ENCODE assay signal across 13 cellular contexts in genomic region chr2:105644174-105644980, GRCh38.
DNase-seq lines count a peak whose midpoint lies in the region; ATAC-seq, FAIRE-seq and TF ChIP-seq lines count a peak whose summit lies in the region.
"Had no signal": no experiment of that assay in that cellular context is flagged by ENCODE, and none has a peak within 500 bp of the region (broad histone marks: within the 10 kb centered on the region; RNA-seq: fewer than 3 reads in every experiment).

No MANE protein-coding gene starts in this region.

- H3K4me1 Mint-ChIP-seq in activated naive CD4-positive, alpha-beta T cell treated with anti-CD3 and anti-CD28 coated beads, Interleukin-2, amount 50 U/mL, for 24 hours = no peaks in the 10 kb centered on the region
- H3K4me1 Mint-ChIP-seq in activated naive CD4-positive, alpha-beta T cell treated with anti-CD3 and anti-CD28 coated beads for 36 hours (ENCODE audit: low read depth) = no peaks in the 10 kb centered on the region

- no peaks in the 10 kb centered on the region for H3K9me2 ChIP-seq in OCI-LY7 (ENCODE audit: insufficient read depth, low read length)

- WGBS in small intestine, 3 donors = 60 to 75% (median 64%) methylated on average over 18 of the region's 18 CpGs

- no peaks in the 10 kb centered on the region for H3K36me3 Mint-ChIP-seq in activated naive CD4-positive, alpha-beta T cell treated with anti-CD3 and anti-CD28 coated beads, Interleukin-2, amount 50 U/mL, for 24 hours
- H3K36me3 Mint-ChIP-seq in activated naive CD4-positive, alpha-beta T cell treated with anti-CD3 and anti-CD28 coated beads for 36 hours (ENCODE audit: low read depth) = no peaks in the 10 kb centered on the region

- H3K4me3 Mint-ChIP-seq in activated naive CD4-positive, alpha-beta T cell treated with anti-CD3 and anti-CD28 coated beads, Interleukin-2, amount 50 U/mL, for 24 hours = no peak overlapping the region
- no peak overlapping the region for H3K4me3 Mint-ChIP-seq in activated naive CD4-positive, alpha-beta T cell treated with anti-CD3 and anti-CD28 coated beads for 36 hours

- H3K9ac ChIP-seq in colonic mucosa (ENCODE audit: low read depth in 2 of 2, low read length in 2 of 2) (peak overlapping the region in 1 of 2 donors; percentile 27), mucosa of stomach (ENCODE audit: low read length) (peak overlapping the region; percentile 29)

- no TSS peak for BruUV-seq in OCI-LY7 (replicated peaks; lab: Mats Ljungman, UMichigan)

- H3K9me3 ChIP-seq in colonic mucosa (no peaks in the 10 kb centered on the region), mucosa of stomach (ENCODE audit: control insufficient read depth, low read length) (no peaks in the 10 kb centered on the region), OCI-LY7 (ENCODE audit: low read length) (no peaks in the 10 kb centered on the region), small intestine (ENCODE audit: control insufficient read depth, low read depth) (no peaks in the 10 kb centered on the region)
- H3K9me3 ChIP-seq: left lung, Peyer's patch had no signal

- H3K4me3 ChIP-seq in colonic mucosa (no peak overlapping the region), mucosa of stomach (ENCODE audit: low read length) (no peak overlapping the region), OCI-LY7 (ENCODE audit: low read depth, low read length, poor library complexity, severe bottlenecking) (no peak overlapping the region), small intestine (ENCODE audit: low read depth in 1 of 2, low read length in 2 of 2) (no peak overlapping the region)
- H3K4me3 ChIP-seq: left lung, Peyer's patch had no signal

- no peak overlapping the region for H3K4me2 ChIP-seq in OCI-LY7 (ENCODE audit: low read length)

- POLR2A ChIA-PET in OCI-LY7 (lab: Charles Lee) = no interaction called here

- CTCF ChIA-PET in activated naive CD4-positive, alpha-beta T cell treated with anti-CD3 and anti-CD28 coated beads for 36 hours (lab: Charles Lee) = no interaction called here
- CTCF ChIA-PET in OCI-LY7 (lab: Charles Lee; ENCODE audit: unreplicated experiment) = no interaction called here

- no peaks in the 10 kb centered on the region for H3K4me1 ChIP-seq in colonic mucosa
- peaks cover 9% of the 10 kb centered on the region for H3K4me1 ChIP-seq in mucosa of stomach (ENCODE audit: control insufficient read depth, insufficient read depth, low read length)
- H3K4me1 ChIP-seq in OCI-LY7 (ENCODE audit: insufficient read depth, low read length, poor library complexity, severe bottlenecking) = no peaks in the 10 kb centered on the region
- peaks cover 2 to 3% of the 10 kb centered on the region in 2 donors for H3K4me1 ChIP-seq in small intestine (ENCODE audit: control insufficient read depth in 2 of 2, insufficient read depth in 1 of 2, low read depth in 1 of 2, low read length in 1 of 2)
- H3K4me1 ChIP-seq: left lung, Peyer's patch had no signal

- peak overlapping the region; percentile 39 for H3K27ac Mint-ChIP-seq in activated naive CD4-positive, alpha-beta T cell treated with anti-CD3 and anti-CD28 coated beads, Interleukin-2, amount 50 U/mL, for 24 hours
- no peak overlapping the region for H3K27ac Mint-ChIP-seq in activated naive CD4-positive, alpha-beta T cell treated with anti-CD3 and anti-CD28 coated beads for 36 hours

- no peak for ATAC-seq in GM18867 (IDR thresholded peaks at IDR 0.05; ENCODE audit: unreplicated experiment)
- ATAC-seq: left lung had no signal

- H3K27ac ChIP-seq in colonic mucosa (peak overlapping the region; percentile 16), OCI-LY7 (ENCODE audit: low read depth, low read length, poor library complexity, severe bottlenecking) (no peak overlapping the region), small intestine (ENCODE audit: low read depth in 1 of 2, low read length in 1 of 2) (peak overlapping the region in 1 of 2 donors; percentile 33)
- H3K27ac ChIP-seq: left lung, Peyer's patch had no signal

- H4K20me1 ChIP-seq in OCI-LY7 (ENCODE audit: insufficient read depth, low read length) = no peaks in the 10 kb centered on the region

- no peaks in the 10 kb centered on the region for H3K27me3 Mint-ChIP-seq in activated naive CD4-positive, alpha-beta T cell treated with anti-CD3 and anti-CD28 coated beads, Interleukin-2, amount 50 U/mL, for 24 hours
- H3K27me3 Mint-ChIP-seq in activated naive CD4-positive, alpha-beta T cell treated with anti-CD3 and anti-CD28 coated beads for 36 hours (ENCODE audit: low read depth) = no peaks in the 10 kb centered on the region

- H3K79me2 ChIP-seq in OCI-LY7 (ENCODE audit: insufficient read depth, low read depth, low read length) = no peaks in the 10 kb centered on the region

- intact Hi-C loops in activated naive CD4-positive, alpha-beta T cell treated with anti-CD3 and anti-CD28 coated beads for 36 hours (cut with micrococcal nuclease) = no loop called here
- intact Hi-C loops in colonic mucosa (cut with DNase I) (no loop called here), OCI-LY7 (cut with micrococcal nuclease; ENCODE audit: unreplicated experiment) (no loop called here)

- TF ChIP-seq CTCF in colonic mucosa (IDR thresholded peaks at IDR 0.05) (no peak), OCI-LY7 (conservative IDR thresholded peaks at IDR 0.05; ENCODE audit: low read length) (no peak)

- no peaks in the 10 kb centered on the region for H3K9me3 Mint-ChIP-seq in activated naive CD4-positive, alpha-beta T cell treated with anti-CD3 and anti-CD28 coated beads, Interleukin-2, amount 50 U/mL, for 24 hours
- H3K9me3 Mint-ChIP-seq in activated naive CD4-positive, alpha-beta T cell treated with anti-CD3 and anti-CD28 coated beads for 36 hours = peaks cover 3% of the 10 kb centered on the region

- H3K27me3 ChIP-seq in colonic mucosa (no peaks in the 10 kb centered on the region), mucosa of stomach (ENCODE audit: control insufficient read depth, insufficient read depth, low read length) (no peaks in the 10 kb centered on the region), small intestine (ENCODE audit: control insufficient read depth in 2 of 2, insufficient read depth in 2 of 2, low read length in 2 of 2) (peaks cover 0 to 2% of the 10 kb centered on the region in 2 donors)
- H3K27me3 ChIP-seq: Peyer's patch had no signal

- FAIRE-seq in small intestine (lab: Jason Lieb, UNC) = no peak
- FAIRE-seq: A204.1 had no signal

- DNase-seq in activated naive CD4-positive, alpha-beta T cell treated with anti-CD3 and anti-CD28 coated beads for 36 hours = no peak
- DNase-seq in colonic mucosa (no peak), NCI-H510A (lab: John Stamatoyannopoulos, UW) (no peak), OCI-LY7 (ENCODE audit: low spot score) (no peak), small intestine (no peak)
- DNase-seq: aorta, KBM-7, left lung, Peyer's patch had no signal

- no peak overlapping the region for H2AFZ ChIP-seq in OCI-LY7 (ENCODE audit: low read length)

- H3K36me3 ChIP-seq in colonic mucosa (no peaks in the 10 kb centered on the region), mucosa of stomach (ENCODE audit: control insufficient read depth, insufficient read depth, low read length) (no peaks in the 10 kb centered on the region), OCI-LY7 (ENCODE audit: insufficient read depth, low read length) (no peaks in the 10 kb centered on the region), small intestine (ENCODE audit: control insufficient read depth in 2 of 2, insufficient read depth in 2 of 2, low read length in 2 of 2) (no peaks in the 10 kb centered on the region)
- H3K36me3 ChIP-seq: left lung, Peyer's patch had no signal
